In the genomic region with DNA sequence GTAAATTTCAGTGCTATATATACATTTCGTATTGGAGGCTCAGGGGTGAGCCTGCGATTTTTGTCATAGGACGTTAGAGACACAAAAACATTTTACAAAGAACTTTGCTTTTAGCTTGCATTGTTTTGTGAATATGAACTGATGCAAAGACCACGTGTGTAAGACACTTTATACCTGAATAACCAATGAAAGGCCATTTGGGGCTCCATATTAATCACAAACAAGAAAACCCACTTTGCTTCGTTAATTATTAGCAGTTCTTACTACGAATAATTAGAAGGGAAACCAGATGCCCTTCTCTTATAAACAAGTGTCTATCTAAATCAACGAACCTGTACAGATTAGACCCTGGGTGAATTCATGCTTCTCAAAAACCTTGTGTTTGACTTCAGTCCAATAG, we compare ENCODE assay signal across 13 cellular contexts. TPM values are rescaled to one million over a fixed set of nuclear protein-coding genes. Genes with fewer than 3 reads are reported as not detected.
DNase-seq lines count a peak whose midpoint lies in the region; ATAC-seq and TF ChIP-seq lines count a peak whose summit lies in the region.
"Had no signal": no experiment of that assay in that cellular context is flagged by ENCODE, and none has a peak within 500 bp of the region (broad histone marks: within the 10 kb centered on the region; RNA-seq: fewer than 3 reads in every experiment).

No MANE protein-coding gene starts in this region.

- no peak overlapping the region for H2BK12ac ChIP-seq in H9 (ENCODE audit: insufficient read length, low read depth, low read length)

- peak overlapping the region; percentile 99 for H3K9ac ChIP-seq in H9 (ENCODE audit: extremely low read depth, insufficient read length, low read length)

- no peaks in the 10 kb centered on the region for H3K36me3 ChIP-seq in ascending aorta
- H3K36me3 ChIP-seq in psoas muscle (ENCODE audit: insufficient read depth in 1 of 2, low read depth in 1 of 2), result no peaks in the 10 kb centered on the region

- peak overlapping the region; percentile 95 for H3K4me2 ChIP-seq in H9 (ENCODE audit: insufficient read depth, insufficient read length, low read length)

- no peaks in the 10 kb centered on the region for H3K9me3 ChIP-seq in H9 (ENCODE audit: control insufficient read depth, low read depth, low read length)
- H3K9me3 ChIP-seq in ascending aorta, result no peaks in the 10 kb centered on the region
- H3K9me3 ChIP-seq in iPS-18c (ENCODE audit: control insufficient read depth, insufficient read depth, low read length), result peaks cover 2% of the 10 kb centered on the region
- H3K9me3 ChIP-seq in psoas muscle, result no peaks in the 10 kb centered on the region

- peaks cover 4 to 24% (median 14%) of the 10 kb centered on the region in 3 experiments; a peak in 6 of 7 replicates for H3K36me3 Mint-ChIP-seq in H9 (ENCODE audit: insufficient read depth in 1 of 3, low read depth in 3 of 3)
- H3K36me3 Mint-ChIP-seq: CD8-positive, alpha-beta T cell had no signal

- H3K27me3 Mint-ChIP-seq in H9 (ENCODE audit: low read depth), result peaks cover 2% of the 10 kb centered on the region; the same call in 1 of the 2 replicates

- H3K27me3 ChIP-seq in H9 (ENCODE audit: insufficient read depth, low read length) (no peaks in the 10 kb centered on the region), ascending aorta (no peaks in the 10 kb centered on the region), psoas muscle (ENCODE audit: insufficient read depth in 3 of 3, low read length in 2 of 3) (peaks cover 0 to 3% (median 2%) of the 10 kb centered on the region in 3 donors)

- H3K27ac Mint-ChIP-seq in H9, result peak overlapping the region in 2 of 3 experiments; percentile 98; a peak in 3 of 7 replicates
- H3K27ac Mint-ChIP-seq: CD8-positive, alpha-beta T cell; HFFc6 had no signal

- no peak overlapping the region for H3K23ac ChIP-seq in H9 (ENCODE audit: insufficient read length, low read depth, low read length)

- no peak overlapping the region for H2BK20ac ChIP-seq in H9 (ENCODE audit: low read depth, low read length, poor library complexity, severe bottlenecking)

- no peak overlapping the region for H4K8ac ChIP-seq in H9 (replicated peaks; ENCODE audit: insufficient read length, low read depth, low read length)

- H3K4me1 Mint-ChIP-seq in H9, result peaks cover 18 to 19% of the 10 kb centered on the region in 2 experiments

- H3K79me1 ChIP-seq in H9 (ENCODE audit: insufficient read depth, low read depth, low read length, poor library complexity, severe bottlenecking), result no peaks in the 10 kb centered on the region

- no peaks in the 10 kb centered on the region for H4K20me1 ChIP-seq in H9 (ENCODE audit: control insufficient read depth, insufficient read depth, insufficient read length)

- peak overlapping the region; percentile 92 to 97 for H3K4me3 Mint-ChIP-seq in H9
- H3K4me3 Mint-ChIP-seq: CD8-positive, alpha-beta T cell; HFFc6 had no signal

- no peaks in the 10 kb centered on the region for H3K4me1 ChIP-seq in H9 (ENCODE audit: insufficient read depth, low read length)
- H3K4me1 ChIP-seq in ascending aorta, result no peaks in the 10 kb centered on the region
- H3K4me1 ChIP-seq in psoas muscle, result no peaks in the 10 kb centered on the region

- H3K9me3 Mint-ChIP-seq in H9, result peaks cover 16 to 19% of the 10 kb centered on the region in 2 experiments

- H3T11ph ChIP-seq in H9 (ENCODE audit: low read length), result no peak overlapping the region

- no peak overlapping the region for H2BK5ac ChIP-seq in H9 (ENCODE audit: insufficient read length, low read length)

- H2BK120ac ChIP-seq in H9 (ENCODE audit: low read depth, low read length, poor library complexity, severe bottlenecking), result no peak overlapping the region

- H3K23me2 ChIP-seq in H9 (ENCODE audit: insufficient read length, low read depth, low read length, poor library complexity, severe bottlenecking), result peaks cover 3% of the 10 kb centered on the region

- no CpG with 5 or more reads among the region's 7 CpGs for WGBS in H9 (ENCODE audit: extremely low coverage, insufficient read length, low lambda C conversion rate)
- 48 to 54% (median 50%) methylated on average over 7 of the region's 7 CpGs for WGBS in psoas muscle, 3 donors

- H2AFZ ChIP-seq in H9 (ENCODE audit: low read length), result no peak overlapping the region

- no peak for DNase-seq in H9
- DNase-seq in ascending aorta (ENCODE audit: low spot score in 2 of 2), result no peak
- no peak for DNase-seq in psoas muscle
- DNase-seq in medulla oblongata (ENCODE audit: extremely low spot score), result no peak
- DNase-seq in EL, result no peak
- no peak for DNase-seq in epidermal melanocyte (ENCODE audit: insufficient read length, low spot score)
- DNase-seq: activated CD4-positive, alpha-beta T cell treated with anti-CD3 and anti-CD28 coated beads for 4 hours; activated naive CD4-positive, alpha-beta T cell treated with anti-CD3 and anti-CD28 coated beads, Interleukin-2, amount 50 U/mL, for 16 hours; CD8-positive, alpha-beta T cell; HFFc6; NCI-H345 had no signal

- H3K56ac ChIP-seq in H9 (ENCODE audit: insufficient read length, low read depth, low read length), result no peak overlapping the region

- no peak overlapping the region for H2AK5ac ChIP-seq in H9 (ENCODE audit: insufficient read length, low read length)

- H3K4ac ChIP-seq in H9 (ENCODE audit: low read depth, low read length), result no peak overlapping the region

- intact Hi-C loops in ascending aorta (cut with DNase I) (no loop called here), psoas muscle (cut with DNase I) (no loop called here)

- H3K79me2 ChIP-seq in H9 (ENCODE audit: insufficient read depth, low read length), result peaks cover 16% of the 10 kb centered on the region

- H2BK15ac ChIP-seq in H9 (ENCODE audit: low read depth, low read length), result no peak overlapping the region

- no peak overlapping the region for H4K91ac ChIP-seq in H9 (ENCODE audit: insufficient read length, low read depth, low read length)

- H3K18ac ChIP-seq in H9 (ENCODE audit: insufficient read length, low read depth, low read length), result no peak overlapping the region

- H4K5ac ChIP-seq in H9 (ENCODE audit: insufficient read length, low read depth, low read length), result no peak overlapping the region

- peak overlapping the region; percentile 46 to 63 for H3K4me3 ChIP-seq in ascending aorta
- H3K4me3 ChIP-seq in iPS-18c (ENCODE audit: insufficient read depth, low read depth, low read length), result peak overlapping the region; percentile 94
- peak overlapping the region; percentile 63 for H3K4me3 ChIP-seq in psoas muscle

- no peak overlapping the region; the same call in 1 of the 2 replicates for H3K14ac ChIP-seq in H9 (ENCODE audit: insufficient read depth, low read length)

- no peak for ATAC-seq in psoas muscle
- no peak for ATAC-seq in HG03159 (IDR thresholded peaks at IDR 0.05; ENCODE audit: unreplicated experiment)
- ATAC-seq: CD8-positive, alpha-beta T cell had no signal

- H3K27ac ChIP-seq in H9 (ENCODE audit: insufficient read length, low read depth, low read length) (no peak overlapping the region), ascending aorta (peak overlapping the region in 1 of 2 donors; percentile 60), psoas muscle (peak overlapping the region; percentile 56)

- TF ChIP-seq CTCF in H9 (conservative IDR thresholded peaks at IDR 0.05) (no peak), ascending aorta (IDR thresholded peaks at IDR 0.05) (no peak), psoas muscle (IDR thresholded peaks at IDR 0.05) (no peak)

RNA-seq across cellular contexts. Expression of gene CYYR1, which starts 1.1 kb away (rescaled TPM):
- total RNA-seq in H9 (2021), result 13.1 and 13.6 TPM in 2 replicates
- 29.6 TPM for total RNA-seq in ascending aorta
- total RNA-seq in psoas muscle, result 10 to 100 TPM in 1 of 4 donors, 1 to 10 TPM in 3; 7.1 to 20.4 (median 8.4) TPM
- polyA plus RNA-seq in psoas muscle, result 10 to 100 TPM in 2 of 3 donors, 1 to 10 TPM in 1; 7.7 to 11.6 (median 10.3) TPM
- total RNA-seq: CD8-positive, alpha-beta T cell; HFFc6 had no signal
